In genomic region chr7:14381306-14381705, GRCh38 we compare ENCODE assay signal across 22 cellular contexts.
DNase-seq lines count a peak whose midpoint lies in the region; ATAC-seq and TF ChIP-seq lines count a peak whose summit lies in the region.
"Had no signal": no experiment of that assay in that cellular context is flagged by ENCODE, and none has a peak within 500 bp of the region (broad histone marks: within the 10 kb centered on the region; RNA-seq: fewer than 3 reads in every experiment).

No MANE protein-coding gene starts in this region.

- no peaks in the 10 kb centered on the region for H3K4me1 Mint-ChIP-seq in naive thymus-derived CD8-positive, alpha-beta T cell
- H3K4me1 Mint-ChIP-seq: CD4-positive, CD25-positive, alpha-beta regulatory T cell had no signal

- peaks cover 0 to 4% (median 0%) of the 10 kb centered on the region in 9 donors for H3K9me3 Mint-ChIP-seq in naive thymus-derived CD8-positive, alpha-beta T cell
- H3K9me3 Mint-ChIP-seq: activated T-cell treated with anti-CD3 and anti-CD28 coated beads, Interleukin-2, amount 50 U/mL, for 24 hours had no signal

- no peak for TF ChIP-seq CTCF in AG09309 (IDR thresholded peaks at IDR 0.05; ENCODE audit: control insufficient read depth, insufficient read depth, low read depth, low read length, missing control alignments)

- no peak overlapping the region for H3K27ac Mint-ChIP-seq in naive thymus-derived CD8-positive, alpha-beta T cell
- H3K27ac Mint-ChIP-seq: activated CD8-positive, alpha-beta T cell treated with anti-CD3 and anti-CD28 coated beads, Interleukin-2, amount 10 ng/mL, durations not matched to agents 7 days and 5 days; activated T-cell treated with anti-CD3 and anti-CD28 coated beads, Interleukin-2, amount 50 U/mL, for 24 hours; CD4-positive, CD25-positive, alpha-beta regulatory T cell had no signal

- no peak overlapping the region for H3K4me3 Mint-ChIP-seq in naive thymus-derived CD8-positive, alpha-beta T cell
- H3K4me3 Mint-ChIP-seq: activated CD8-positive, alpha-beta T cell treated with anti-CD3 and anti-CD28 coated beads, Interleukin-2, amount 10 ng/mL, durations not matched to agents 7 days and 5 days; activated T-cell treated with anti-CD3 and anti-CD28 coated beads, Interleukin-2, amount 50 U/mL, for 24 hours; CD4-positive, CD25-positive, alpha-beta regulatory T cell had no signal

- DNase-seq in AG09309 (ENCODE audit: low read depth) (peak; percentile 13), LHCN-M2 (ENCODE audit: low read depth) (peak; percentile 81), astrocyte of the hippocampus (ENCODE audit: low read depth, low spot score) (peak; percentile 32), iris pigment epithelial cell (ENCODE audit: low read depth) (peak; percentile 20), NCI-H1105 (lab: John Stamatoyannopoulos, UW) (no peak), inferior parietal cortex (ENCODE audit: extremely low spot score) (no peak)
- DNase-seq in naive thymus-derived CD8-positive, alpha-beta T cell = no peak
- DNase-seq: activated CD8-positive, alpha-beta T cell treated with anti-CD3 and anti-CD28 coated beads, Interleukin-2, amount 10 ng/mL, durations not matched to agents 7 days and 5 days; activated naive CD4-positive, alpha-beta T cell treated with Interleukin-2 at 50 U/mL for 16 hours; activated T-cell treated with anti-CD3 and anti-CD28 coated beads, Interleukin-2, amount 50 U/mL, for 24 hours; aorta; CD4-positive, CD25-positive, alpha-beta regulatory T cell; midbrain; NCI-H1694; NCI-H2227 treated with DMSO at 0.1 percent for 48 hours; psoas muscle; spleen; stimulated activated CD8-positive, alpha-beta memory T cell treated with anti-CD3 and anti-CD28 coated beads, Interleukin-4, amount 100 ng/mL, for 48 hours had no signal

- no peaks in the 10 kb centered on the region for H3K36me3 Mint-ChIP-seq in naive thymus-derived CD8-positive, alpha-beta T cell
- H3K36me3 Mint-ChIP-seq: CD4-positive, CD25-positive, alpha-beta regulatory T cell had no signal

- POLR2A ChIA-PET in naive thymus-derived CD8-positive, alpha-beta T cell (lab: Charles Lee) = no interaction called here

- no peak overlapping the region for H3K4me3 ChIP-seq in AG09309 (ENCODE audit: control insufficient read depth, low read depth, low read length)
- H3K4me3 ChIP-seq: gastroesophageal sphincter, psoas muscle, spleen, vagina had no signal

- no peaks in the 10 kb centered on the region for H3K27me3 Mint-ChIP-seq in naive thymus-derived CD8-positive, alpha-beta T cell
- H3K27me3 Mint-ChIP-seq: activated T-cell treated with anti-CD3 and anti-CD28 coated beads, Interleukin-2, amount 50 U/mL, for 24 hours; CD4-positive, CD25-positive, alpha-beta regulatory T cell had no signal

- ATAC-seq in naive thymus-derived CD8-positive, alpha-beta T cell = no peak
- ATAC-seq in HG03025 (IDR thresholded peaks at IDR 0.05; ENCODE audit: low FRiP score, unreplicated experiment) = no peak
- ATAC-seq: activated CD4-positive, CD25-positive, alpha-beta regulatory T cell treated with anti-CD3 and anti-CD28 coated beads, Interleukin-2, amount 50 U/mL, for 24 hours; activated CD8-positive, alpha-beta T cell treated with anti-CD3 and anti-CD28 coated beads, Interleukin-2, amount 10 ng/mL, durations not matched to agents 7 days and 5 days; gastroesophageal sphincter; psoas muscle had no signal

Comparison
In these comparisons a context has a peak if more than half of its experiments do, and no peak if none do; other contexts are left out.
1. DNase-seq: peak in AG09309 (single experiment), LHCN-M2 (single experiment), astrocyte of the hippocampus (single experiment) and iris pigment epithelial cell (single experiment); none in NCI-H1105 (single experiment), naive thymus-derived CD8-positive, alpha-beta T cell (0 of 10) and inferior parietal cortex (single experiment).